ENCODE assay signal across 10 cellular contexts in genomic region chr4:87974856-87975462, GRCh38. TPM values are rescaled to one million over a fixed set of nuclear protein-coding genes. Genes with fewer than 3 reads are reported as not detected.
DNase-seq lines count a peak whose midpoint lies in the region; ATAC-seq, FAIRE-seq and TF ChIP-seq lines count a peak whose summit lies in the region.
"Had no signal": no experiment of that assay in that cellular context is flagged by ENCODE, and none has a peak within 500 bp of the region (broad histone marks: within the 10 kb centered on the region; RNA-seq: fewer than 3 reads in every experiment).

No MANE protein-coding gene starts in this region.

- H3K36me3 ChIP-seq in K562 (ENCODE audit: control insufficient read depth, insufficient read depth, low read length) = no peaks in the 10 kb centered on the region

- DNase-seq in activated CD4-positive, alpha-beta T cell treated with anti-CD3 and anti-CD28 coated beads, Interleukin-2, amount 10 ng/mL, durations not matched to agents 7 days and 5 days = no peak
- no peak for DNase-seq in activated CD4-positive, alpha-beta T cell treated with anti-CD3 and anti-CD28 coated beads, Interleukin-2, amount 50 U/mL, for 1 hour
- no peak for DNase-seq in K562 (ENCODE audit: extremely low read depth in 1 of 4, low spot score in 3 of 4)
- DNase-seq in superior temporal gyrus (ENCODE audit: extremely low spot score) = peak; percentile 78
- no peak for DNase-seq in GM12892 (ENCODE audit: insufficient read length)
- DNase-seq in stimulated activated effector memory CD8-positive, alpha-beta T cell treated with anti-CD3 and anti-CD28 coated beads, Interleukin-12 subunit alpha, Interleukin-12 subunit beta, amount 100 ng/mL, for 72 hours (ENCODE audit: low spot score in 2 of 2) = no peak
- DNase-seq in coronary artery (ENCODE audit: low spot score) = no peak

- no peaks in the 10 kb centered on the region for H3K36me3 Mint-ChIP-seq in activated CD4-positive, alpha-beta T cell treated with anti-CD3 and anti-CD28 coated beads, Interleukin-2, amount 10 ng/mL, durations not matched to agents 7 days and 5 days (ENCODE audit: low read depth)
- H3K36me3 Mint-ChIP-seq in stimulated activated effector memory CD8-positive, alpha-beta T cell treated with anti-CD3 and anti-CD28 coated beads, Interleukin-12 subunit alpha, Interleukin-12 subunit beta, amount 100 ng/mL, for 72 hours = no peaks in the 10 kb centered on the region

- H3K4me3 ChIP-seq in K562 (no peak overlapping the region), coronary artery (no peak overlapping the region)

- no peak overlapping the region for H3K9ac ChIP-seq in K562 (ENCODE audit: insufficient read depth in 1 of 2, low read depth in 2 of 2, low read length in 2 of 2)

- TF ChIP-seq RAD21 in K562 (CRISPR knock-in tag; conservative IDR thresholded peaks at IDR 0.05 in 1 of 2, IDR thresholded peaks at IDR 0.05 in 1 of 2) = no peak

- H3K27me3 Mint-ChIP-seq in activated CD4-positive, alpha-beta T cell treated with anti-CD3 and anti-CD28 coated beads, Interleukin-2, amount 10 ng/mL, durations not matched to agents 7 days and 5 days = peaks cover 50% of the 10 kb centered on the region

- 1% methylated on average over 6 of the region's 6 CpGs for WGBS in K562 (ENCODE audit: insufficient coverage, low coverage, missing lambda C conversion rate)

- no peak overlapping the region for H3K4me2 ChIP-seq in K562 (ENCODE audit: insufficient read depth, low read length)

- no peaks in the 10 kb centered on the region for H4K20me1 ChIP-seq in K562 (replicated peaks; ENCODE audit: control insufficient read depth, insufficient read depth, low read length)

- no peaks in the 10 kb centered on the region for H3K4me1 ChIP-seq in K562 (replicated peaks in 1 of 2; ENCODE audit: control insufficient read depth in 2 of 2, insufficient read depth in 2 of 2, low read length in 2 of 2)

- BruUV-seq in K562 (replicated peaks; lab: Mats Ljungman, UMichigan) = no TSS peak

- no peak for FAIRE-seq in K562 (lab: Jason Lieb, UNC)
- no peak for FAIRE-seq in GM12892 (lab: Jason Lieb, UNC)
- FAIRE-seq: endothelial cell of umbilical vein had no signal

- in situ Hi-C loops in K562 (cut with MboI) = loop anchor here (10.0 kb wide), 1 partner anchor 120 kb away; no protein-coding TSS in a partner anchor

- peak; percentile 33 for ATAC-seq in HG03159 (IDR thresholded peaks at IDR 0.05; ENCODE audit: unreplicated experiment)
- peak; percentile 46; the same call in 1 of the 3 replicates for ATAC-seq in K562
- no peak for ATAC-seq in stimulated activated effector memory CD8-positive, alpha-beta T cell treated with anti-CD3 and anti-CD28 coated beads, Interleukin-12 subunit alpha, Interleukin-12 subunit beta, amount 100 ng/mL, for 72 hours

- H3K9me3 ChIP-seq in K562 (replicated peaks; ENCODE audit: control insufficient read depth, insufficient read depth, low read depth, low read length) = no peaks in the 10 kb centered on the region

- H3K9me3 Mint-ChIP-seq in activated CD4-positive, alpha-beta T cell treated with anti-CD3 and anti-CD28 coated beads, Interleukin-2, amount 10 ng/mL, durations not matched to agents 7 days and 5 days = no peaks in the 10 kb centered on the region
- no peaks in the 10 kb centered on the region for H3K9me3 Mint-ChIP-seq in stimulated activated effector memory CD8-positive, alpha-beta T cell treated with anti-CD3 and anti-CD28 coated beads, Interleukin-12 subunit alpha, Interleukin-12 subunit beta, amount 100 ng/mL, for 72 hours

- TF ChIP-seq POLR2A in K562 (conservative IDR thresholded peaks at IDR 0.05) = no peak
- no peak for TF ChIP-seq POLR2A in GM12892 (IDR thresholded peaks at IDR 0.05; ENCODE audit: low read depth, low read length)

- CTCF ChIA-PET in activated CD4-positive, alpha-beta T cell treated with anti-CD3 and anti-CD28 coated beads, Interleukin-2, amount 10 ng/mL, durations not matched to agents 7 days and 5 days (lab: Charles Lee) = interaction anchor here (1.3 to 1.7 kb wide), 2 partner anchors 12 to 122 kb away, joined by 3 read pairs; no protein-coding TSS in a partner anchor
- CTCF ChIA-PET in K562 (lab: Yijun Ruan, JAX; ENCODE audit: low intra/inter-chr PET ratio) = no interaction called here

- intact Hi-C loops in K562 (cut with micrococcal nuclease) = loop anchor here (5.0 kb wide), 1 partner anchor 298 kb away; no protein-coding TSS in a partner anchor

- H3K4me3 Mint-ChIP-seq in activated CD4-positive, alpha-beta T cell treated with anti-CD3 and anti-CD28 coated beads, Interleukin-2, amount 10 ng/mL, durations not matched to agents 7 days and 5 days = peak overlapping the region; percentile 48
- no peak overlapping the region for H3K4me3 Mint-ChIP-seq in stimulated activated effector memory CD8-positive, alpha-beta T cell treated with anti-CD3 and anti-CD28 coated beads, Interleukin-12 subunit alpha, Interleukin-12 subunit beta, amount 100 ng/mL, for 72 hours

- peaks cover 4% of the 10 kb centered on the region in 2 experiments; a peak in 1 of 5 replicates for H3K27me3 ChIP-seq in K562 (ENCODE audit: control insufficient read depth in 2 of 2, insufficient read depth in 2 of 2, low read length in 2 of 2)

- no peaks in the 10 kb centered on the region for H3K79me2 ChIP-seq in K562 (ENCODE audit: control insufficient read depth, insufficient read depth, low read length)

- H3K27ac ChIP-seq in K562 (ENCODE audit: extremely low read depth, low read depth, low read length) (no peak overlapping the region), coronary artery (no peak overlapping the region)
- H3K27ac ChIP-seq: HL-60 had no signal

- POLR2A ChIA-PET in activated CD4-positive, alpha-beta T cell treated with anti-CD3 and anti-CD28 coated beads, Interleukin-2, amount 10 ng/mL, durations not matched to agents 7 days and 5 days (lab: Charles Lee) = no interaction called here
- POLR2A ChIA-PET in K562 (lab: Yijun Ruan, JAX) = no interaction called here

- peaks cover 10% of the 10 kb centered on the region for H3K4me1 Mint-ChIP-seq in activated CD4-positive, alpha-beta T cell treated with anti-CD3 and anti-CD28 coated beads, Interleukin-2, amount 10 ng/mL, durations not matched to agents 7 days and 5 days
- H3K4me1 Mint-ChIP-seq in stimulated activated effector memory CD8-positive, alpha-beta T cell treated with anti-CD3 and anti-CD28 coated beads, Interleukin-12 subunit alpha, Interleukin-12 subunit beta, amount 100 ng/mL, for 72 hours = peaks cover 6% of the 10 kb centered on the region

- no peak for TF ChIP-seq CTCF in K562 (IDR thresholded peaks at IDR 0.05 in 2 of 3, conservative IDR thresholded peaks at IDR 0.05 in 1 of 3; ENCODE audit: insufficient read depth in 2 of 3, low read depth in 1 of 3, low read length in 3 of 3)
- no peak for TF ChIP-seq CTCF in coronary artery (IDR thresholded peaks at IDR 0.05)

- H3K27ac Mint-ChIP-seq in activated CD4-positive, alpha-beta T cell treated with anti-CD3 and anti-CD28 coated beads, Interleukin-2, amount 10 ng/mL, durations not matched to agents 7 days and 5 days = no peak overlapping the region
- H3K27ac Mint-ChIP-seq in stimulated activated effector memory CD8-positive, alpha-beta T cell treated with anti-CD3 and anti-CD28 coated beads, Interleukin-12 subunit alpha, Interleukin-12 subunit beta, amount 100 ng/mL, for 72 hours = no peak overlapping the region

- no peaks in the 10 kb centered on the region for H3K9me1 ChIP-seq in K562 (ENCODE audit: control insufficient read depth, insufficient read depth, low read length)

- H2AFZ ChIP-seq in K562 (ENCODE audit: low read depth, low read length) = no peak overlapping the region

- no peak for TF ChIP-seq EP300 in K562 (IDR thresholded peaks at IDR 0.05; ENCODE audit: low read length)

RNA-seq across cellular contexts. Expression of gene SPP1, which starts 0.6 kb away (rescaled TPM):
- under 1 TPM; 0.17 to 0.79 TPM for total RNA-seq in activated CD4-positive, alpha-beta T cell treated with anti-CD3 and anti-CD28 coated beads, Interleukin-2, amount 10 ng/mL, durations not matched to agents 7 days and 5 days
- total RNA-seq in K562 (2011; cell fraction: chromatin; rRNA removed; ENCODE audit: low replicate concordance) = not detected in 2 replicates
- total RNA-seq in K562 (2011; cell fraction: nucleolus; rRNA removed) = not detected in 2 replicates
- not detected in 2 replicates for total RNA-seq in K562 (2011; cell fraction: nucleoplasm; rRNA removed)
- total RNA-seq in K562 (2014; rRNA removed) (not detected in 2 replicates), K562 (2014; rRNA removed; fragmentation: Illumina TruSeq; extraction: Trizol) (not detected in 2 replicates), K562 (2015; rRNA removed; fragmentation: Illumina TruSeq; extraction: Trizol) (not detected in 2 replicates), K562 (2021) (0.64 and 0.81 TPM in 2 replicates)
- polyA plus RNA-seq in K562 (2011; rRNA removed) (not detected in 2 replicates), K562 (2014; fragmentation: Illumina TruSeq; extraction: Trizol) (not detected in 2 replicates), K562 (2014; fragmentation: Nextera tagmentation; extraction: Ambion mirVana) (under 1 TPM in 1 of 2 experiments, not detected in 1; 0.10 TPM), K562 (2014; rRNA removed) (not detected in 2 replicates)
- polyA plus RNA-seq in K562 (2011; cell fraction: cytosol; rRNA removed) = 0.16 TPM in 1 of 2 replicates, not detected in the other
- polyA plus RNA-seq in K562 (2011; cell fraction: nucleus; rRNA removed) = not detected in 2 replicates
- polyA plus RNA-seq in K562 (2012) = 0.11 TPM in 1 of 2 replicates, not detected in the other
- not detected in 2 replicates for polyA minus RNA-seq in K562 (2011; rRNA and poly(A)+ RNA removed)
- 1.1 TPM in 1 of 2 replicates, not detected in the other for polyA minus RNA-seq in K562 (2011; cell fraction: cytosol; rRNA and poly(A)+ RNA removed)
- not detected in 2 replicates for polyA minus RNA-seq in K562 (2011; cell fraction: nucleus; rRNA and poly(A)+ RNA removed)
- not detected for polyA plus RNA-seq in GM12892 (2012; ENCODE audit: missing spikeins)
- total RNA-seq: endothelial cell of umbilical vein had no signal
- polyA plus RNA-seq: endothelial cell of umbilical vein had no signal

RNA-seq across cellular contexts. Expression of gene PKD2, which starts 32.5 kb away (rescaled TPM):
- 10 to 100 TPM; 11.8 to 13.2 TPM for total RNA-seq in activated CD4-positive, alpha-beta T cell treated with anti-CD3 and anti-CD28 coated beads, Interleukin-2, amount 10 ng/mL, durations not matched to agents 7 days and 5 days
- 1.6 and 2.1 TPM in 2 replicates for total RNA-seq in K562 (2011; cell fraction: chromatin; rRNA removed; ENCODE audit: low replicate concordance)
- total RNA-seq in K562 (2011; cell fraction: nucleolus; rRNA removed) = 0.50 and 1.1 TPM in 2 replicates
- total RNA-seq in K562 (2011; cell fraction: nucleoplasm; rRNA removed) = 0.53 and 0.59 TPM in 2 replicates
- total RNA-seq in K562 (2014; rRNA removed) (0.12 and 0.45 TPM in 2 replicates), K562 (2014; rRNA removed; fragmentation: Illumina TruSeq; extraction: Trizol) (0.58 and 0.89 TPM in 2 replicates), K562 (2015; rRNA removed; fragmentation: Illumina TruSeq; extraction: Trizol) (0.87 and 1.2 TPM in 2 replicates), K562 (2021) (0.45 and 0.47 TPM in 2 replicates)
- polyA plus RNA-seq in K562 (2011; rRNA removed) (0.35 and 0.57 TPM in 2 replicates), K562 (2014; fragmentation: Illumina TruSeq; extraction: Trizol) (0.34 and 0.36 TPM in 2 replicates), K562 (2014; fragmentation: Nextera tagmentation; extraction: Ambion mirVana) (under 1 TPM; 0.11 to 0.14 TPM), K562 (2014; rRNA removed) (0.38 and 0.49 TPM in 2 replicates)
- 0.06 and 0.34 TPM in 2 replicates for polyA plus RNA-seq in K562 (2011; cell fraction: cytosol; rRNA removed)
- polyA plus RNA-seq in K562 (2011; cell fraction: nucleus; rRNA removed) = 0.53 and 1.3 TPM in 2 replicates
- polyA plus RNA-seq in K562 (2012) = 0.39 and 0.96 TPM in 2 replicates
- polyA minus RNA-seq in K562 (2011; rRNA and poly(A)+ RNA removed) = 1.0 and 1.7 TPM in 2 replicates
- 0.29 and 0.64 TPM in 2 replicates for polyA minus RNA-seq in K562 (2011; cell fraction: cytosol; rRNA and poly(A)+ RNA removed)
- 0.27 and 1.1 TPM in 2 replicates for polyA minus RNA-seq in K562 (2011; cell fraction: nucleus; rRNA and poly(A)+ RNA removed)
- polyA plus RNA-seq in GM12892 (2012; ENCODE audit: missing spikeins) = 6.4 TPM

Comparison
In these comparisons a context has a peak if more than half of its experiments do, and no peak if none do; other contexts are left out.
1. RNA of gene PKD2, which starts 32.5 kb away (total RNA-seq): 11.8 to 13.2 TPM in activated CD4-positive, alpha-beta T cell treated with anti-CD3 and anti-CD28 coated beads, Interleukin-2, amount 10 ng/mL, durations not matched to agents 7 days and 5 days; 0.12 to 2.1 TPM in K562; every median in the first group is over 4 times any median in the second.